11 cellular contexts compared by ENCODE assay signal in genomic region chr17:68033636-68034451, GRCh38. TPM values are rescaled to one million over a fixed set of nuclear protein-coding genes. Genes with fewer than 3 reads are reported as not detected.
DNase-seq lines count a peak whose midpoint lies in the region; ATAC-seq, FAIRE-seq and TF ChIP-seq lines count a peak whose summit lies in the region.
"Had no signal": no experiment of that assay in that cellular context is flagged by ENCODE, and none has a peak within 500 bp of the region (broad histone marks: within the 10 kb centered on the region; RNA-seq: fewer than 3 reads in every experiment).

No MANE protein-coding gene starts in this region.

- H3K4me3 ChIP-seq in DND-41 (ENCODE audit: low read depth in 1 of 2, low read length in 2 of 2) = no peak overlapping the region
- no peak overlapping the region for H3K4me3 ChIP-seq in brain microvascular endothelial cell (ENCODE audit: low read depth, low read length)
- no peak overlapping the region for H3K4me3 ChIP-seq in upper lobe of left lung
- H3K4me3 ChIP-seq: lung, testis had no signal

- no peaks in the 10 kb centered on the region for H3K27me3 Mint-ChIP-seq in natural killer cell treated with Interleukin-12 subunit alpha and Interleukin-12 subunit beta and Interleukin-15 and Interleukin-18, amount 100 ng/mL, for 72 hours

- TF ChIP-seq POLR2A in upper lobe of left lung (IDR thresholded peaks at IDR 0.05) = no peak

- H3K27ac ChIP-seq in DND-41 (ENCODE audit: low read length) (no peak overlapping the region), brain microvascular endothelial cell (peak overlapping the region; percentile 10), upper lobe of left lung (no peak overlapping the region)
- H3K27ac ChIP-seq: testis had no signal

- H3K4me2 ChIP-seq in DND-41 (ENCODE audit: insufficient read depth, low read length) = no peak overlapping the region

- TF ChIP-seq CTCF in DND-41 (IDR thresholded peaks at IDR 0.05; ENCODE audit: borderline replicate concordance, extremely low read depth, low read length, poor library complexity, severe bottlenecking) (no peak), brain microvascular endothelial cell (IDR thresholded peaks at IDR 0.05; ENCODE audit: low read depth, low read length, missing control alignments) (no peak), upper lobe of left lung (IDR thresholded peaks at IDR 0.05) (no peak)

- H3K36me3 Mint-ChIP-seq in natural killer cell treated with Interleukin-12 subunit alpha and Interleukin-12 subunit beta and Interleukin-15 and Interleukin-18, amount 100 ng/mL, for 72 hours = peaks cover 12% of the 10 kb centered on the region

- peaks cover 8 to 12% of the 10 kb centered on the region in 2 donors for H3K4me1 Mint-ChIP-seq in natural killer cell treated with Interleukin-12 subunit alpha and Interleukin-12 subunit beta and Interleukin-15 and Interleukin-18, amount 100 ng/mL, for 72 hours (ENCODE audit: low read depth in 2 of 2)

- H3K79me2 ChIP-seq in DND-41 (ENCODE audit: insufficient read depth, low read length) = peaks cover 34% of the 10 kb centered on the region

- H3K9me3 Mint-ChIP-seq in natural killer cell treated with Interleukin-12 subunit alpha and Interleukin-12 subunit beta and Interleukin-15 and Interleukin-18, amount 100 ng/mL, for 72 hours = no peaks in the 10 kb centered on the region

- no peak overlapping the region for H3K27ac Mint-ChIP-seq in natural killer cell treated with Interleukin-12 subunit alpha and Interleukin-12 subunit beta and Interleukin-15 and Interleukin-18, amount 100 ng/mL, for 72 hours

- no peaks in the 10 kb centered on the region for H3K9me3 ChIP-seq in DND-41 (ENCODE audit: insufficient read depth, low read length, severe bottlenecking)
- H3K9me3 ChIP-seq in upper lobe of left lung = no peaks in the 10 kb centered on the region
- H3K9me3 ChIP-seq: testis had no signal

- H3K36me3 ChIP-seq in DND-41 (ENCODE audit: insufficient read depth, low read length) (peaks cover 25% of the 10 kb centered on the region), brain microvascular endothelial cell (replicated peaks) (peaks cover 16% of the 10 kb centered on the region), upper lobe of left lung (peaks cover 0 to 17% (median 6%) of the 10 kb centered on the region in 4 donors)

- no peak for TF ChIP-seq EP300 in upper lobe of left lung (IDR thresholded peaks at IDR 0.05)

- no peak for DNase-seq in DND-41
- DNase-seq in M059J (ENCODE audit: low read depth) = peak; percentile 40
- peak; percentile 81 for DNase-seq in brain microvascular endothelial cell
- DNase-seq in medulla oblongata (ENCODE audit: extremely low spot score) = peak; percentile 35
- DNase-seq in NCI-H524 treated with DMSO at 0.1 percent for 48 hours (lab: John Stamatoyannopoulos, UW) = no peak
- no peak for DNase-seq in natural killer cell treated with Interleukin-12 subunit alpha and Interleukin-12 subunit beta and Interleukin-15 and Interleukin-18, amount 100 ng/mL, for 72 hours (ENCODE audit: low spot score)
- DNase-seq in upper lobe of left lung = no peak
- no peak for DNase-seq in frontal cortex (ENCODE audit: low spot score in 2 of 2)
- DNase-seq: NCI-H1048, testis had no signal

- H3K27me3 ChIP-seq in DND-41 (ENCODE audit: insufficient read depth, low read length, poor library complexity) (no peaks in the 10 kb centered on the region), brain microvascular endothelial cell (replicated peaks) (no peaks in the 10 kb centered on the region), upper lobe of left lung (no peaks in the 10 kb centered on the region)
- H3K27me3 ChIP-seq: testis had no signal

- WGBS in upper lobe of left lung, 2 donors = 83 to 90% methylated on average over 7 of the region's 7 CpGs

- H3K4me3 Mint-ChIP-seq in natural killer cell treated with Interleukin-12 subunit alpha and Interleukin-12 subunit beta and Interleukin-15 and Interleukin-18, amount 100 ng/mL, for 72 hours = no peak overlapping the region

- H3K4me1 ChIP-seq in DND-41 (ENCODE audit: insufficient read depth, low read length) (peaks cover 36% of the 10 kb centered on the region), upper lobe of left lung (peaks cover 9 to 18% (median 13%) of the 10 kb centered on the region in 4 donors)
- H3K4me1 ChIP-seq: testis had no signal

- FAIRE-seq in frontal cortex (lab: Jason Lieb, UNC) = no peak

- ATAC-seq in DND-41 (ENCODE audit: insufficient read depth, low read depth) (no peak), upper lobe of left lung (ENCODE audit: low FRiP score in 2 of 2) (no peak)
- ATAC-seq in natural killer cell treated with Interleukin-12 subunit alpha and Interleukin-12 subunit beta and Interleukin-15 and Interleukin-18, amount 100 ng/mL, for 72 hours = no peak

- no peak overlapping the region for H3K9ac ChIP-seq in DND-41 (ENCODE audit: low read depth, low read length)

- in situ Hi-C loops in brain microvascular endothelial cell (cut with HindIII; ENCODE audit: low pct_ligation_motif_present, low sequenced_read_pairs) = no loop called here

- H4K20me1 ChIP-seq in DND-41 (ENCODE audit: insufficient read depth, low read length) = peaks cover 24% of the 10 kb centered on the region; the same call in 1 of the 2 replicates

- H2AFZ ChIP-seq in DND-41 (ENCODE audit: low read depth, low read length) = peak overlapping the region; percentile 33

RNA-seq across cellular contexts. Expression of gene KPNA2, which starts 1.7 kb away (rescaled TPM):
- total RNA-seq in M059J (2014; rRNA removed; shearing (Covaris generic)) = 188 and 239 TPM in 2 replicates
- total RNA-seq in natural killer cell treated with Interleukin-12 subunit alpha and Interleukin-12 subunit beta and Interleukin-15 and Interleukin-18, amount 100 ng/mL, for 72 hours = 100 to 1,000 TPM; 172 to 218 TPM
- total RNA-seq in upper lobe of left lung (10 to 100 TPM; 10.7 to 39.4 (median 26.7) TPM), frontal cortex (39.5 TPM)

RNA-seq across cellular contexts. Expression of gene C17orf58, which starts 37.6 kb away (rescaled TPM):
- 22.6 and 30.3 TPM in 2 replicates for total RNA-seq in M059J (2014; rRNA removed; shearing (Covaris generic))
- total RNA-seq in natural killer cell treated with Interleukin-12 subunit alpha and Interleukin-12 subunit beta and Interleukin-15 and Interleukin-18, amount 100 ng/mL, for 72 hours = 10 to 100 TPM; 19.2 to 24.6 TPM
- total RNA-seq in upper lobe of left lung = 10 to 100 TPM in 2 of 6 donors, 1 to 10 TPM in 4; 4.2 to 21.0 (median 8.2) TPM
- total RNA-seq in frontal cortex = 38.3 TPM

Comparison
In these comparisons a context has a peak if more than half of its experiments do, and no peak if none do; other contexts are left out.
1. DNase-seq: peak in M059J (single experiment), brain microvascular endothelial cell (single experiment) and medulla oblongata (single experiment); none in DND-41 (single experiment), NCI-H524 treated with DMSO at 0.1 percent for 48 hours (single experiment), natural killer cell treated with Interleukin-12 subunit alpha and Interleukin-12 subunit beta and Interleukin-15 and Interleukin-18, amount 100 ng/mL, for 72 hours (single experiment), upper lobe of left lung (0 of 2) and frontal cortex (0 of 2).